ENCODE assay signal across 1 cellular context in the genomic region with DNA sequence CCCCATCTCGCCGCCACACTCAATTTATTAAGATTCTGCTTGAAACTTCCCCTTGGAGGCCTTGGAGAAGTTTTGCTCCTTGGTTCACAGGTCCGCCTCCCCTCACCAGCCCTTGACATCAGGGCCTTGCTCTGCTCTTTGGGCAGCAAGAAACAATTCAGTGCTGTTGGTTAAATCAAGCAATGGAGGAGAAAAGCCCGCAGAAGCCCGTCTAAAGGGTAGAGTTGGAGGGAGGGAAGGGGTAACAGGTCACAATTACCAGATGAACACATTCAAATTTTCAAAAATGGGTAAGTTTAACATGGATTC.
TF ChIP-seq lines count a peak whose summit lies in the region.

No MANE protein-coding gene starts in this region.

TF ChIP-seq in H1, 55 proteins besides CTCF, POLR2A, EP300 and RAD21 (continued from another document):
- no peak for TF ChIP-seq JUN (IDR thresholded peaks at IDR 0.05; ENCODE audit: low read depth, low read length)
- TF ChIP-seq, protein P1, sequence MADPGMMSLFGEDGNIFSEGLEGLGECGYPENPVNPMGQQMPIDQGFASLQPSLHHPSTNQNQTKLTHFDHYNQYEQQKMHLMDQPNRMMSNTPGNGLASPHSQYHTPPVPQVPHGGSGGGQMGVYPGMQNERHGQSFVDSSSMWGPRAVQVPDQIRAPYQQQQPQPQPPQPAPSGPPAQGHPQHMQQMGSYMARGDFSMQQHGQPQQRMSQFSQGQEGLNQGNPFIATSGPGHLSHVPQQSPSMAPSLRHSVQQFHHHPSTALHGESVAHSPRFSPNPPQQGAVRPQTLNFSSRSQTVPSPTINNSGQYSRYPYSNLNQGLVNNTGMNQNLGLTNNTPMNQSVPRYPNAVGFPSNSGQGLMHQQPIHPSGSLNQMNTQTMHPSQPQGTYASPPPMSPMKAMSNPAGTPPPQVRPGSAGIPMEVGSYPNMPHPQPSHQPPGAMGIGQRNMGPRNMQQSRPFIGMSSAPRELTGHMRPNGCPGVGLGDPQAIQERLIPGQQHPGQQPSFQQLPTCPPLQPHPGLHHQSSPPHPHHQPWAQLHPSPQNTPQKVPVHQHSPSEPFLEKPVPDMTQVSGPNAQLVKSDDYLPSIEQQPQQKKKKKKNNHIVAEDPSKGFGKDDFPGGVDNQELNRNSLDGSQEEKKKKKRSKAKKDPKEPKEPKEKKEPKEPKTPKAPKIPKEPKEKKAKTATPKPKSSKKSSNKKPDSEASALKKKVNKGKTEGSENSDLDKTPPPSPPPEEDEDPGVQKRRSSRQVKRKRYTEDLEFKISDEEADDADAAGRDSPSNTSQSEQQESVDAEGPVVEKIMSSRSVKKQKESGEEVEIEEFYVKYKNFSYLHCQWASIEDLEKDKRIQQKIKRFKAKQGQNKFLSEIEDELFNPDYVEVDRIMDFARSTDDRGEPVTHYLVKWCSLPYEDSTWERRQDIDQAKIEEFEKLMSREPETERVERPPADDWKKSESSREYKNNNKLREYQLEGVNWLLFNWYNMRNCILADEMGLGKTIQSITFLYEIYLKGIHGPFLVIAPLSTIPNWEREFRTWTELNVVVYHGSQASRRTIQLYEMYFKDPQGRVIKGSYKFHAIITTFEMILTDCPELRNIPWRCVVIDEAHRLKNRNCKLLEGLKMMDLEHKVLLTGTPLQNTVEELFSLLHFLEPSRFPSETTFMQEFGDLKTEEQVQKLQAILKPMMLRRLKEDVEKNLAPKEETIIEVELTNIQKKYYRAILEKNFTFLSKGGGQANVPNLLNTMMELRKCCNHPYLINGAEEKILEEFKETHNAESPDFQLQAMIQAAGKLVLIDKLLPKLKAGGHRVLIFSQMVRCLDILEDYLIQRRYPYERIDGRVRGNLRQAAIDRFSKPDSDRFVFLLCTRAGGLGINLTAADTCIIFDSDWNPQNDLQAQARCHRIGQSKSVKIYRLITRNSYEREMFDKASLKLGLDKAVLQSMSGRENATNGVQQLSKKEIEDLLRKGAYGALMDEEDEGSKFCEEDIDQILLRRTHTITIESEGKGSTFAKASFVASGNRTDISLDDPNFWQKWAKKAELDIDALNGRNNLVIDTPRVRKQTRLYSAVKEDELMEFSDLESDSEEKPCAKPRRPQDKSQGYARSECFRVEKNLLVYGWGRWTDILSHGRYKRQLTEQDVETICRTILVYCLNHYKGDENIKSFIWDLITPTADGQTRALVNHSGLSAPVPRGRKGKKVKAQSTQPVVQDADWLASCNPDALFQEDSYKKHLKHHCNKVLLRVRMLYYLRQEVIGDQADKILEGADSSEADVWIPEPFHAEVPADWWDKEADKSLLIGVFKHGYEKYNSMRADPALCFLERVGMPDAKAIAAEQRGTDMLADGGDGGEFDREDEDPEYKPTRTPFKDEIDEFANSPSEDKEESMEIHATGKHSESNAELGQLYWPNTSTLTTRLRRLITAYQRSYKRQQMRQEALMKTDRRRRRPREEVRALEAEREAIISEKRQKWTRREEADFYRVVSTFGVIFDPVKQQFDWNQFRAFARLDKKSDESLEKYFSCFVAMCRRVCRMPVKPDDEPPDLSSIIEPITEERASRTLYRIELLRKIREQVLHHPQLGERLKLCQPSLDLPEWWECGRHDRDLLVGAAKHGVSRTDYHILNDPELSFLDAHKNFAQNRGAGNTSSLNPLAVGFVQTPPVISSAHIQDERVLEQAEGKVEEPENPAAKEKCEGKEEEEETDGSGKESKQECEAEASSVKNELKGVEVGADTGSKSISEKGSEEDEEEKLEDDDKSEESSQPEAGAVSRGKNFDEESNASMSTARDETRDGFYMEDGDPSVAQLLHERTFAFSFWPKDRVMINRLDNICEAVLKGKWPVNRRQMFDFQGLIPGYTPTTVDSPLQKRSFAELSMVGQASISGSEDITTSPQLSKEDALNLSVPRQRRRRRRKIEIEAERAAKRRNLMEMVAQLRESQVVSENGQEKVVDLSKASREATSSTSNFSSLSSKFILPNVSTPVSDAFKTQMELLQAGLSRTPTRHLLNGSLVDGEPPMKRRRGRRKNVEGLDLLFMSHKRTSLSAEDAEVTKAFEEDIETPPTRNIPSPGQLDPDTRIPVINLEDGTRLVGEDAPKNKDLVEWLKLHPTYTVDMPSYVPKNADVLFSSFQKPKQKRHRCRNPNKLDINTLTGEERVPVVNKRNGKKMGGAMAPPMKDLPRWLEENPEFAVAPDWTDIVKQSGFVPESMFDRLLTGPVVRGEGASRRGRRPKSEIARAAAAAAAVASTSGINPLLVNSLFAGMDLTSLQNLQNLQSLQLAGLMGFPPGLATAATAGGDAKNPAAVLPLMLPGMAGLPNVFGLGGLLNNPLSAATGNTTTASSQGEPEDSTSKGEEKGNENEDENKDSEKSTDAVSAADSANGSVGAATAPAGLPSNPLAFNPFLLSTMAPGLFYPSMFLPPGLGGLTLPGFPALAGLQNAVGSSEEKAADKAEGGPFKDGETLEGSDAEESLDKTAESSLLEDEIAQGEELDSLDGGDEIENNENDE (IDR thresholded peaks at IDR 0.05; ENCODE audit: insufficient replicate concordance, low read length): no peak
- no peak for TF ChIP-seq CREB1 (IDR thresholded peaks at IDR 0.05)
- TF ChIP-seq TCF12 (IDR thresholded peaks at IDR 0.05; ENCODE audit: low read depth, low read length): no peak
- TF ChIP-seq, protein P2, sequence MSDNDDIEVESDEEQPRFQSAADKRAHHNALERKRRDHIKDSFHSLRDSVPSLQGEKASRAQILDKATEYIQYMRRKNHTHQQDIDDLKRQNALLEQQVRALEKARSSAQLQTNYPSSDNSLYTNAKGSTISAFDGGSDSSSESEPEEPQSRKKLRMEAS (IDR thresholded peaks at IDR 0.05): no peak
- TF ChIP-seq BCL11A (IDR thresholded peaks at IDR 0.05; ENCODE audit: low read depth in 2 of 2, low read length in 2 of 2): no peak
- TF ChIP-seq EGR1 (IDR thresholded peaks at IDR 0.05; ENCODE audit: borderline replicate concordance, low read depth, low read length): no peak
- TF ChIP-seq ASH2L (IDR thresholded peaks at IDR 0.05; ENCODE audit: low read length): no peak
- no peak for TF ChIP-seq CTBP2 (IDR thresholded peaks at IDR 0.05; ENCODE audit: borderline replicate concordance, insufficient read depth, insufficient read length, low read length)
TF ChIP-seq in H1: peak in this region for 0.
